ENCODE assay signal across 28 cellular contexts in genomic region chr1:25866288-25866687, GRCh38. TPM values are rescaled to one million over a fixed set of nuclear protein-coding genes. Genes with fewer than 3 reads are reported as not detected.
DNase-seq lines count a peak whose midpoint lies in the region; ATAC-seq, FAIRE-seq and TF ChIP-seq lines count a peak whose summit lies in the region.
"Had no signal": no experiment of that assay in that cellular context is flagged by ENCODE, and none has a peak within 500 bp of the region (broad histone marks: within the 10 kb centered on the region; RNA-seq: fewer than 3 reads in every experiment).

No MANE protein-coding gene starts in this region.

- no peak for DNase-seq in astrocyte (ENCODE audit: low read depth)
- DNase-seq in HepG2 (ENCODE audit: low spot score) = peak; percentile 53
- no peak for DNase-seq in prostate gland (ENCODE audit: low spot score)
- no peak for DNase-seq in NCI-H446 treated with DMSO at 0.1 percent for 48 hours (lab: John Stamatoyannopoulos, UW)
- DNase-seq in Kasumi-1 (lab: John Stamatoyannopoulos, UW) = no peak
- DNase-seq: 8988T; AML-193; C1 segment of cervical spinal cord; CD8-positive, alpha-beta memory T cell; DMS53; GDM1; H7; KG1; NCI-H1092 treated with DMSO at 0.1 percent for 48 hours; NCI-H1436 treated with DMSO at 0.1 percent for 48 hours; NCI-H1930; NCI-H2227 treated with DMSO at 0.1 percent for 48 hours; NCI-H510A treated with DMSO at 0.1 percent for 48 hours; NCI-H774; NK-92 treated with Interleukin-12 subunit alpha and Interleukin-12 subunit beta, amount 100 ng/mL, for 24 hours had no signal

- peak overlapping the region; percentile 48 for H3K27ac Mint-ChIP-seq in astrocyte (ENCODE audit: unreplicated experiment)

- peaks cover 10% of the 10 kb centered on the region for H3K36me3 Mint-ChIP-seq in astrocyte (ENCODE audit: low read depth, unreplicated experiment)
- H3K36me3 Mint-ChIP-seq: CD8-positive, alpha-beta memory T cell had no signal

- H3K9ac ChIP-seq in astrocyte (ENCODE audit: low read length) (no peak overlapping the region), HepG2 (ENCODE audit: insufficient read depth, low read depth, low read length) (peak overlapping the region; percentile 15; the same call in 1 of the 2 replicates), parathyroid adenoma (no peak overlapping the region)

- H3K9me3 ChIP-seq in astrocyte (ENCODE audit: insufficient read depth, low read depth, low read length) (no peaks in the 10 kb centered on the region), HepG2 (ENCODE audit: low read length) (no peaks in the 10 kb centered on the region), parathyroid adenoma (ENCODE audit: control insufficient read depth, low read length) (no peaks in the 10 kb centered on the region), prostate gland (no peaks in the 10 kb centered on the region)

- no peaks in the 10 kb centered on the region for H3K9me3 Mint-ChIP-seq in astrocyte (ENCODE audit: unreplicated experiment)
- H3K9me3 Mint-ChIP-seq: CD8-positive, alpha-beta memory T cell had no signal

- H3K79me2 ChIP-seq in astrocyte (ENCODE audit: insufficient read depth, low read length) (no peaks in the 10 kb centered on the region), HepG2 (ENCODE audit: insufficient read depth, low read length) (no peaks in the 10 kb centered on the region), parathyroid adenoma (no peaks in the 10 kb centered on the region)

- no peak for TF ChIP-seq RAD21 in HepG2 (CRISPR knock-in tag; IDR thresholded peaks at IDR 0.05)

- no peak for FAIRE-seq in astrocyte (lab: Jason Lieb, UNC)
- no peak for FAIRE-seq in HepG2 (lab: Jason Lieb, UNC)
- FAIRE-seq: D721Med, GM19239 had no signal

- H3K4me1 Mint-ChIP-seq in astrocyte (ENCODE audit: low read depth, unreplicated experiment) = peaks cover 3% of the 10 kb centered on the region

- H3K36me3 ChIP-seq in astrocyte (ENCODE audit: insufficient read depth, low read length) = peaks cover 6% of the 10 kb centered on the region
- peaks cover 8 to 15% of the 10 kb centered on the region in 2 experiments; a peak in 4 of 5 replicates for H3K36me3 ChIP-seq in HepG2 (replicated peaks in 1 of 2; ENCODE audit: control insufficient read depth in 1 of 2, insufficient read depth in 2 of 2, low read length in 2 of 2)
- no peaks in the 10 kb centered on the region for H3K36me3 ChIP-seq in parathyroid adenoma (ENCODE audit: control insufficient read depth, insufficient read depth, low read length)
- H3K36me3 ChIP-seq in prostate gland = no peaks in the 10 kb centered on the region

- no peak overlapping the region for H3K4me3 ChIP-seq in astrocyte (ENCODE audit: insufficient read depth, low read depth, low read length)
- no peak overlapping the region; a peak in 1 of 6 replicates for H3K4me3 ChIP-seq in HepG2 (replicated peaks in 1 of 3; ENCODE audit: insufficient read depth in 1 of 3, low read depth in 2 of 3, low read length in 3 of 3)
- no peak overlapping the region for H3K4me3 ChIP-seq in parathyroid adenoma (ENCODE audit: low read depth, low read length)
- no peak overlapping the region for H3K4me3 ChIP-seq in prostate gland

- H3K27ac ChIP-seq in 22Rv1 (peak overlapping the region; percentile 82), astrocyte (ENCODE audit: low read depth, low read length) (no peak overlapping the region), HepG2 (ENCODE audit: extremely low read length, insufficient read depth, low read length) (peak overlapping the region; percentile 54), parathyroid adenoma (no peak overlapping the region), prostate gland (no peak overlapping the region)
- H3K27ac ChIP-seq: HL-60 had no signal

- BruUV-seq in HepG2 (replicated peaks; lab: Mats Ljungman, UMichigan) = no TSS peak

- TF ChIP-seq CTCF in 22Rv1 (IDR thresholded peaks at IDR 0.05) (no peak), astrocyte (IDR thresholded peaks at IDR 0.05; ENCODE audit: insufficient read depth, low read depth, low read length) (no peak), HepG2 (CRISPR knock-in tag; IDR thresholded peaks at IDR 0.05) (no peak), parathyroid adenoma (IDR thresholded peaks at IDR 0.05) (no peak), prostate gland (IDR thresholded peaks at IDR 0.05) (no peak)

- POLR2A ChIA-PET in HepG2 (lab: Yijun Ruan, JAX) = no interaction called here

- no peaks in the 10 kb centered on the region for H3K27me3 Mint-ChIP-seq in astrocyte (ENCODE audit: low read depth, unreplicated experiment)
- H3K27me3 Mint-ChIP-seq: CD8-positive, alpha-beta memory T cell had no signal

- H3K4me1 ChIP-seq in astrocyte (ENCODE audit: insufficient read depth, low read length) = no peaks in the 10 kb centered on the region
- peaks cover 77% of the 10 kb centered on the region for H3K4me1 ChIP-seq in HepG2 (ENCODE audit: insufficient read depth, low read length)
- no peaks in the 10 kb centered on the region for H3K4me1 ChIP-seq in parathyroid adenoma
- no peaks in the 10 kb centered on the region for H3K4me1 ChIP-seq in prostate gland (replicated peaks)

- in situ Hi-C loops in HepG2 (cut with HindIII; ENCODE audit: extremely low pct_ligation_motif_present, low pct_unique_long_range_greater_than_20kb) = no loop called here

- no peak overlapping the region for H3K4me3 Mint-ChIP-seq in astrocyte (ENCODE audit: unreplicated experiment)
- H3K4me3 Mint-ChIP-seq: CD8-positive, alpha-beta memory T cell had no signal

- H2AFZ ChIP-seq in astrocyte (ENCODE audit: low read depth, low read length) (no peak overlapping the region), HepG2 (ENCODE audit: low read length) (no peak overlapping the region), parathyroid adenoma (no peak overlapping the region)

- WGBS in HepG2 (ENCODE audit: low lambda C conversion rate) = 35% methylated on average over 1 of the region's 1 CpG
- WGBS in prostate gland = 84% methylated on average over 1 of the region's 1 CpG

- CTCF ChIA-PET in HepG2 (lab: Yijun Ruan, JAX; ENCODE audit: low intra/inter-chr PET ratio, low total read pairs) = no interaction called here

- TF ChIP-seq POLR2A in HepG2 (IDR thresholded peaks at IDR 0.05; ENCODE audit: insufficient read depth in 1 of 2, low read depth in 2 of 2, low read length in 2 of 2) (no peak), prostate gland (IDR thresholded peaks at IDR 0.05) (no peak)

- H4K20me1 ChIP-seq in astrocyte (ENCODE audit: insufficient read depth, low read length) (peaks cover 11% of the 10 kb centered on the region), HepG2 (ENCODE audit: insufficient read depth, low read length) (no peaks in the 10 kb centered on the region)

- H3K27me3 ChIP-seq in astrocyte (ENCODE audit: insufficient read depth, low read length) (no peaks in the 10 kb centered on the region), HepG2 (ENCODE audit: control insufficient read depth in 1 of 2, insufficient read depth in 2 of 2, low read length in 2 of 2) (no peaks in the 10 kb centered on the region), parathyroid adenoma (ENCODE audit: control insufficient read depth, insufficient read depth, low read length) (no peaks in the 10 kb centered on the region), prostate gland (replicated peaks; ENCODE audit: insufficient read depth) (no peaks in the 10 kb centered on the region)

- intact Hi-C loops in HepG2 (cut with micrococcal nuclease; ENCODE audit: unreplicated experiment) = no loop called here
- intact Hi-C loops in prostate gland (cut with DNase I) = no loop called here

- no peak overlapping the region for H3K4me2 ChIP-seq in astrocyte (ENCODE audit: low read length)
- peak overlapping the region; percentile 44 for H3K4me2 ChIP-seq in HepG2 (ENCODE audit: low read depth, low read length)
- peak overlapping the region; percentile 40 for H3K4me2 ChIP-seq in parathyroid adenoma (ENCODE audit: low read length)

- no peak; the same call in 2 of the 3 replicates for ATAC-seq in HepG2
- no peak for ATAC-seq in GM18909 (IDR thresholded peaks at IDR 0.05; ENCODE audit: poor library complexity, unreplicated experiment)
- ATAC-seq: Panc1, SK-N-SH treated with all-trans-retinoic acid at 6 μM for 48 hours had no signal

- TF ChIP-seq EP300 in HepG2 (IDR thresholded peaks at IDR 0.05; ENCODE audit: low read depth in 2 of 2, low read length in 2 of 2) (no peak), HepG2 (CRISPR knock-in tag; IDR thresholded peaks at IDR 0.05; ENCODE audit: borderline replicate concordance) (no peak)

RNA-seq across cellular contexts. Expression of gene AUNIP, which starts 7.0 kb away (rescaled TPM):
- total RNA-seq in astrocyte (1.3 and 2.1 TPM in 2 replicates), HepG2 (2016; rRNA removed; fragmentation: Illumina TruSeq; extraction: Trizol) (12.3 and 12.8 TPM in 2 replicates), prostate gland (1 to 10 TPM in 1 of 2 donors, under 1 TPM in 1; 0.32 to 4.3 TPM)
- 5.7 TPM in 2 replicates for total RNA-seq in HepG2 (2016; cell fraction: cytosol; rRNA removed; fragmentation: Illumina TruSeq; extraction: Trizol; ENCODE audit: low read depth)
- total RNA-seq in HepG2 (2016; cell fraction: insoluble cytoplasmic fraction; rRNA removed; fragmentation: Illumina TruSeq; extraction: Trizol) = 12.6 and 14.1 TPM in 2 replicates
- total RNA-seq in HepG2 (2016; cell fraction: membrane; rRNA removed; fragmentation: Illumina TruSeq; extraction: Trizol) = 10.9 and 11.6 TPM in 2 replicates
- 10.2 and 12.0 TPM in 2 replicates for total RNA-seq in HepG2 (2016; cell fraction: nucleus; rRNA removed; fragmentation: Illumina TruSeq; extraction: Trizol)
- polyA plus RNA-seq in HepG2 (2011; rRNA removed) = 2.4 and 3.8 TPM in 2 replicates
- 2.0 and 2.5 TPM in 2 replicates for polyA plus RNA-seq in HepG2 (2011; cell fraction: cytosol; rRNA removed)
- 2.3 TPM in 2 replicates for polyA plus RNA-seq in HepG2 (2011; cell fraction: nucleus; rRNA removed)
- polyA plus RNA-seq in HepG2 (2012) = 1.4 and 2.3 TPM in 2 replicates
- polyA plus RNA-seq in HepG2 (2016; cell fraction: cytosol; fragmentation: Illumina TruSeq; extraction: Trizol; ENCODE audit: low read depth) = 2.5 and 3.0 TPM in 2 replicates
- polyA plus RNA-seq in HepG2 (2016; cell fraction: insoluble cytoplasmic fraction; fragmentation: Illumina TruSeq; extraction: Trizol; ENCODE audit: low read depth) = 12.7 and 13.5 TPM in 2 replicates
- polyA plus RNA-seq in HepG2 (2016; cell fraction: membrane; fragmentation: Illumina TruSeq; extraction: Trizol; ENCODE audit: low read depth) = 4.7 and 4.8 TPM in 2 replicates
- polyA plus RNA-seq in HepG2 (2016; cell fraction: nucleus; fragmentation: Illumina TruSeq; extraction: Trizol; ENCODE audit: insufficient read depth, low read depth) = 7.1 and 8.3 TPM in 2 replicates
- 4.6 and 20.8 TPM in 2 replicates for polyA minus RNA-seq in HepG2 (2011; rRNA and poly(A)+ RNA removed; ENCODE audit: low replicate concordance)
- polyA minus RNA-seq in HepG2 (2011; cell fraction: cytosol; rRNA and poly(A)+ RNA removed) = 2.7 and 3.9 TPM in 2 replicates
- 5.7 and 7.3 TPM in 2 replicates for polyA minus RNA-seq in HepG2 (2011; cell fraction: nucleus; rRNA and poly(A)+ RNA removed)
- polyA plus RNA-seq: CD8-positive, alpha-beta memory T cell had no signal

RNA-seq across cellular contexts. Expression of gene PAQR7, which starts 9.2 kb away (rescaled TPM):
- 14.5 and 15.1 TPM in 2 replicates for total RNA-seq in astrocyte
- total RNA-seq in HepG2 (2016; rRNA removed; fragmentation: Illumina TruSeq; extraction: Trizol) = 6.0 and 13.2 TPM in 2 replicates
- total RNA-seq in HepG2 (2016; cell fraction: cytosol; rRNA removed; fragmentation: Illumina TruSeq; extraction: Trizol; ENCODE audit: low read depth) = 4.1 and 4.7 TPM in 2 replicates
- 6.2 and 13.0 TPM in 2 replicates for total RNA-seq in HepG2 (2016; cell fraction: insoluble cytoplasmic fraction; rRNA removed; fragmentation: Illumina TruSeq; extraction: Trizol)
- total RNA-seq in HepG2 (2016; cell fraction: membrane; rRNA removed; fragmentation: Illumina TruSeq; extraction: Trizol) = 10.2 and 10.4 TPM in 2 replicates
- total RNA-seq in HepG2 (2016; cell fraction: nucleus; rRNA removed; fragmentation: Illumina TruSeq; extraction: Trizol) = 8.2 and 9.4 TPM in 2 replicates
- 16.6 and 20.2 TPM in 2 replicates for polyA plus RNA-seq in HepG2 (2011; rRNA removed)
- polyA plus RNA-seq in HepG2 (2011; cell fraction: cytosol; rRNA removed) = 19.1 and 22.5 TPM in 2 replicates
- polyA plus RNA-seq in HepG2 (2011; cell fraction: nucleus; rRNA removed) = 17.0 and 18.5 TPM in 2 replicates
- 13.9 and 14.2 TPM in 2 replicates for polyA plus RNA-seq in HepG2 (2012)
- 2.4 TPM in 2 replicates for polyA plus RNA-seq in HepG2 (2016; cell fraction: cytosol; fragmentation: Illumina TruSeq; extraction: Trizol; ENCODE audit: low read depth)
- polyA plus RNA-seq in HepG2 (2016; cell fraction: insoluble cytoplasmic fraction; fragmentation: Illumina TruSeq; extraction: Trizol; ENCODE audit: low read depth) = 4.5 and 5.3 TPM in 2 replicates
- polyA plus RNA-seq in HepG2 (2016; cell fraction: membrane; fragmentation: Illumina TruSeq; extraction: Trizol; ENCODE audit: low read depth) = 5.2 and 5.6 TPM in 2 replicates
- polyA plus RNA-seq in HepG2 (2016; cell fraction: nucleus; fragmentation: Illumina TruSeq; extraction: Trizol; ENCODE audit: insufficient read depth, low read depth) = 19.6 and 20.2 TPM in 2 replicates
- 21.8 and 127 TPM in 2 replicates for polyA minus RNA-seq in HepG2 (2011; rRNA and poly(A)+ RNA removed; ENCODE audit: low replicate concordance)
- polyA minus RNA-seq in HepG2 (2011; cell fraction: cytosol; rRNA and poly(A)+ RNA removed) = 28.0 and 29.7 TPM in 2 replicates
- 6.8 and 10.7 TPM in 2 replicates for polyA minus RNA-seq in HepG2 (2011; cell fraction: nucleus; rRNA and poly(A)+ RNA removed)
- total RNA-seq in prostate gland = 10 to 100 TPM in 1 of 2 donors, 1 to 10 TPM in 1; 7.8 to 74.0 TPM

RNA-seq across cellular contexts. Expression of gene STMN1, which starts 39.9 kb away (rescaled TPM):
- total RNA-seq in astrocyte = 130 and 173 TPM in 2 replicates
- total RNA-seq in HepG2 (2016; rRNA removed; fragmentation: Illumina TruSeq; extraction: Trizol) = 409 and 618 TPM in 2 replicates
- 56.4 and 56.9 TPM in 2 replicates for total RNA-seq in HepG2 (2016; cell fraction: cytosol; rRNA removed; fragmentation: Illumina TruSeq; extraction: Trizol; ENCODE audit: low read depth)
- total RNA-seq in HepG2 (2016; cell fraction: insoluble cytoplasmic fraction; rRNA removed; fragmentation: Illumina TruSeq; extraction: Trizol) = 416 and 627 TPM in 2 replicates
- total RNA-seq in HepG2 (2016; cell fraction: membrane; rRNA removed; fragmentation: Illumina TruSeq; extraction: Trizol) = 77.5 and 91.5 TPM in 2 replicates
- 147 and 152 TPM in 2 replicates for total RNA-seq in HepG2 (2016; cell fraction: nucleus; rRNA removed; fragmentation: Illumina TruSeq; extraction: Trizol)
- 27.3 and 45.9 TPM in 2 replicates for polyA plus RNA-seq in HepG2 (2011; rRNA removed)
- polyA plus RNA-seq in HepG2 (2011; cell fraction: cytosol; rRNA removed) = 14.4 and 19.7 TPM in 2 replicates
- 19.5 and 20.7 TPM in 2 replicates for polyA plus RNA-seq in HepG2 (2011; cell fraction: nucleus; rRNA removed)
- 58.4 and 155 TPM in 2 replicates for polyA plus RNA-seq in HepG2 (2012)
- polyA plus RNA-seq in HepG2 (2016; cell fraction: cytosol; fragmentation: Illumina TruSeq; extraction: Trizol; ENCODE audit: low read depth) = 80.3 and 82.5 TPM in 2 replicates
- 774 and 823 TPM in 2 replicates for polyA plus RNA-seq in HepG2 (2016; cell fraction: insoluble cytoplasmic fraction; fragmentation: Illumina TruSeq; extraction: Trizol; ENCODE audit: low read depth)
- polyA plus RNA-seq in HepG2 (2016; cell fraction: membrane; fragmentation: Illumina TruSeq; extraction: Trizol; ENCODE audit: low read depth) = 86.8 and 89.3 TPM in 2 replicates
- polyA plus RNA-seq in HepG2 (2016; cell fraction: nucleus; fragmentation: Illumina TruSeq; extraction: Trizol; ENCODE audit: insufficient read depth, low read depth) = 316 and 323 TPM in 2 replicates
- 11.3 and 32.5 TPM in 2 replicates for polyA minus RNA-seq in HepG2 (2011; rRNA and poly(A)+ RNA removed; ENCODE audit: low replicate concordance)
- 18.3 and 20.7 TPM in 2 replicates for polyA minus RNA-seq in HepG2 (2011; cell fraction: cytosol; rRNA and poly(A)+ RNA removed)
- polyA minus RNA-seq in HepG2 (2011; cell fraction: nucleus; rRNA and poly(A)+ RNA removed) = 22.0 and 32.7 TPM in 2 replicates
- 100 to 1,000 TPM in 1 of 2 donors, 10 to 100 TPM in 1; 21.8 to 138 TPM for total RNA-seq in prostate gland

RNA-seq across cellular contexts. Expression of gene MTFR1L, which starts 46.5 kb away (rescaled TPM):
- total RNA-seq in astrocyte (44.6 and 51.2 TPM in 2 replicates), HepG2 (2016; rRNA removed; fragmentation: Illumina TruSeq; extraction: Trizol) (38.0 and 47.5 TPM in 2 replicates), prostate gland (100 to 1,000 TPM in 1 of 2 donors, 10 to 100 TPM in 1; 82.2 to 112 TPM)
- 28.2 and 30.9 TPM in 2 replicates for total RNA-seq in HepG2 (2016; cell fraction: cytosol; rRNA removed; fragmentation: Illumina TruSeq; extraction: Trizol; ENCODE audit: low read depth)
- total RNA-seq in HepG2 (2016; cell fraction: insoluble cytoplasmic fraction; rRNA removed; fragmentation: Illumina TruSeq; extraction: Trizol) = 40.1 and 47.2 TPM in 2 replicates
- total RNA-seq in HepG2 (2016; cell fraction: membrane; rRNA removed; fragmentation: Illumina TruSeq; extraction: Trizol) = 56.8 and 65.1 TPM in 2 replicates
- 25.8 and 26.4 TPM in 2 replicates for total RNA-seq in HepG2 (2016; cell fraction: nucleus; rRNA removed; fragmentation: Illumina TruSeq; extraction: Trizol)
- polyA plus RNA-seq in HepG2 (2011; rRNA removed) = 55.7 and 68.1 TPM in 2 replicates
- 36.1 and 44.8 TPM in 2 replicates for polyA plus RNA-seq in HepG2 (2011; cell fraction: cytosol; rRNA removed)
- 196 and 210 TPM in 2 replicates for polyA plus RNA-seq in HepG2 (2011; cell fraction: nucleus; rRNA removed)
- polyA plus RNA-seq in HepG2 (2012) = 39.2 and 42.0 TPM in 2 replicates
- polyA plus RNA-seq in HepG2 (2016; cell fraction: cytosol; fragmentation: Illumina TruSeq; extraction: Trizol; ENCODE audit: low read depth) = 28.1 and 35.4 TPM in 2 replicates
- 45.3 and 52.8 TPM in 2 replicates for polyA plus RNA-seq in HepG2 (2016; cell fraction: insoluble cytoplasmic fraction; fragmentation: Illumina TruSeq; extraction: Trizol; ENCODE audit: low read depth)
- polyA plus RNA-seq in HepG2 (2016; cell fraction: membrane; fragmentation: Illumina TruSeq; extraction: Trizol; ENCODE audit: low read depth) = 52.1 and 54.5 TPM in 2 replicates
- 60.6 and 65.4 TPM in 2 replicates for polyA plus RNA-seq in HepG2 (2016; cell fraction: nucleus; fragmentation: Illumina TruSeq; extraction: Trizol; ENCODE audit: insufficient read depth, low read depth)
- polyA minus RNA-seq in HepG2 (2011; rRNA and poly(A)+ RNA removed; ENCODE audit: low replicate concordance) = 29.8 and 53.8 TPM in 2 replicates
- 18.0 and 18.1 TPM in 2 replicates for polyA minus RNA-seq in HepG2 (2011; cell fraction: cytosol; rRNA and poly(A)+ RNA removed)
- polyA minus RNA-seq in HepG2 (2011; cell fraction: nucleus; rRNA and poly(A)+ RNA removed) = 23.8 and 32.3 TPM in 2 replicates

Comparison
In these comparisons a context has a peak if more than half of its experiments do, and no peak if none do; other contexts are left out.
1. H3K27ac ChIP-seq: peak in 22Rv1 (single experiment) and HepG2 (single experiment); none in astrocyte (single experiment), parathyroid adenoma (single experiment) and prostate gland (0 of 2).